25 cellular contexts compared by ENCODE assay signal in the genomic region with DNA sequence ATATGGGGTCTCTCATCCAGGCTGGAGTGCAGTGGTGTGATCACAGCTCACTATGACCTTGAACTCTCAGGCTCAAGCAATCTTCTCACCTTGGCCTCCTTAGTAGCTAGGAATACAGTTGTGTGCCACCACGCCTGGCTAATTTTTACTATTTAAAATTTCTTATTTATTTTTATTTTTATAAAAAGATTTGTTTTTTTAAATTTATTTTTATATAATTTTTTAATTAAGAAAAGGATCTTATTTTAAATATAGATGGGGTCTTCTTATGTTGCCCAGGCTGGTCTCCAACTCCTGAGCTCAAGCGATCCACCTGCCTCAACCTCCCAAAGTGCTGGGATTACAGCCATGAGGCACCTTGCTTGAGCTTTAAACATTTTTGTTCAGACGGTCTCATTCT.
"Had no signal": no experiment of that assay in that cellular context is flagged by ENCODE, and none has a peak within 500 bp of the region (broad histone marks: within the 10 kb centered on the region; RNA-seq: fewer than 3 reads in every experiment).

No MANE protein-coding gene starts in this region.

- H3K9me3 Mint-ChIP-seq: dendritic cell treated with granulocyte-macrophage colony-stimulating factor and Interleukin-4, amounts not matched to agents 40 ng/mL and 50 ng/mL, for 4 days; effector memory CD8-positive, alpha-beta T cell had no signal

- H3K4me1 ChIP-seq: colonic mucosa, foreskin keratinocyte had no signal

- H3K27me3 ChIP-seq: colonic mucosa, dorsolateral prefrontal cortex, esophagus squamous epithelium, gastrocnemius medialis had no signal

- ATAC-seq: effector memory CD8-positive, alpha-beta T cell; esophagus mucosa; foreskin keratinocyte; gastrocnemius medialis; gastroesophageal sphincter; heart left ventricle; heart right ventricle had no signal

- H3K4me2 ChIP-seq: hepatocyte had no signal

- H3K36me3 ChIP-seq: colonic mucosa, esophagus muscularis mucosa, esophagus squamous epithelium, gastrocnemius medialis, gastroesophageal sphincter, heart left ventricle, heart right ventricle had no signal

- H3K4me3 ChIP-seq: colonic mucosa, coronary artery, dorsolateral prefrontal cortex, esophagus muscularis mucosa, esophagus squamous epithelium, gastrocnemius medialis, gastroesophageal sphincter, heart left ventricle, heart right ventricle, hepatocyte had no signal

- H3K27ac Mint-ChIP-seq: dendritic cell treated with granulocyte-macrophage colony-stimulating factor and Interleukin-4, amounts not matched to agents 40 ng/mL and 50 ng/mL, for 4 days; effector memory CD8-positive, alpha-beta T cell; endodermal cell had no signal

- DNase-seq: colonic mucosa; cortex of kidney; dorsolateral prefrontal cortex; effector CD4-positive, alpha-beta T cell; effector CD8-positive, alpha-beta T cell; effector memory CD4-positive, alpha-beta T cell; effector memory CD8-positive, alpha-beta T cell; endodermal cell; erythroblast; esophagus squamous epithelium; foreskin fibroblast; foreskin keratinocyte; foreskin melanocyte; gastrocnemius medialis; glutamatergic neuron; head of caudate nucleus; heart left ventricle; heart right ventricle had no signal

- H3K27ac ChIP-seq: colonic mucosa, coronary artery, dorsolateral prefrontal cortex, epithelial cell of prostate, esophagus muscularis mucosa, esophagus squamous epithelium, foreskin keratinocyte, gastrocnemius medialis, gastroesophageal sphincter, heart left ventricle, heart right ventricle, hepatocyte had no signal

- H2AFZ ChIP-seq: hepatocyte had no signal

- H3K9me3 ChIP-seq: colonic mucosa, esophagus muscularis mucosa, esophagus squamous epithelium, gastrocnemius medialis, gastroesophageal sphincter, heart left ventricle had no signal

- H3K4me3 Mint-ChIP-seq: dendritic cell treated with granulocyte-macrophage colony-stimulating factor and Interleukin-4, amounts not matched to agents 40 ng/mL and 50 ng/mL, for 4 days; effector memory CD8-positive, alpha-beta T cell; endodermal cell had no signal
